Comparison of ENCODE assay signal across 8 cellular contexts in the genomic region with DNA sequence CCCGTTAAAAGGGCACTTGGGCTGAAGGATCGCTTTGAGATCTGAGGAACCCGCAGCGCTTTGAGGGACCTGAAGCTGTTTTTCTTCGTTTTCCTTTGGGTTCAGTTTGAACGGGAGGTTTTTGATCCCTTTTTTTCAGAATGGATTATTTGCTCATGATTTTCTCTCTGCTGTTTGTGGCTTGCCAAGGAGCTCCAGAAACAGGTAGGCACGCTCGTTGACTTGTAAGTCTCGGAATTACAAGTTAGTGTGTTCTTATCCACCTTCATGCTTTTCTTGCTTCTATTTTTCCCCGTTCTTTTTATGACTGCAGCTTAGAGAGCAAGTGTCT. TPM values are rescaled to one million over a fixed set of nuclear protein-coding genes. Genes with fewer than 3 reads are reported as not detected.
DNase-seq lines count a peak whose midpoint lies in the region; ATAC-seq and TF ChIP-seq lines count a peak whose summit lies in the region.

No MANE protein-coding gene starts in this region.

- H3K4me1 Mint-ChIP-seq in stimulated activated naive CD8-positive, alpha-beta T cell treated with anti-CD3 and anti-CD28 coated beads, Interleukin-15, Interleukin-2, amounts not matched to agents 100 ng/mL and 50 ng/mL, for 24 hours (ENCODE audit: low read depth) = peaks cover 22% of the 10 kb centered on the region
- H3K4me1 Mint-ChIP-seq in activated naive CD8-positive, alpha-beta T cell (ENCODE audit: low read depth) = peaks cover 15% of the 10 kb centered on the region

- H3K4me3 ChIP-seq in lower lobe of right lung = peak overlapping the region; percentile 56

- intact Hi-C loops in lower lobe of right lung (cut with DNase I) = no loop called here

- H3K4me1 ChIP-seq in lower lobe of right lung = peaks cover 43% of the 10 kb centered on the region

- ATAC-seq in stimulated activated naive CD8-positive, alpha-beta T cell treated with anti-CD3 and anti-CD28 coated beads, Interleukin-15, Interleukin-2, amounts not matched to agents 100 U/mL and 50 U/mL, for 24 hours = no peak
- ATAC-seq in lower lobe of right lung (no peak), HG03045 (IDR thresholded peaks at IDR 0.05; ENCODE audit: unreplicated experiment) (no peak)

- peak overlapping the region; percentile 83 for H3K4me3 Mint-ChIP-seq in stimulated activated naive CD8-positive, alpha-beta T cell treated with anti-CD3 and anti-CD28 coated beads, Interleukin-15, Interleukin-2, amounts not matched to agents 100 ng/mL and 50 ng/mL, for 24 hours
- peak overlapping the region; percentile 91 for H3K4me3 Mint-ChIP-seq in activated naive CD8-positive, alpha-beta T cell

- H3K9me3 Mint-ChIP-seq in stimulated activated naive CD8-positive, alpha-beta T cell treated with anti-CD3 and anti-CD28 coated beads, Interleukin-15, Interleukin-2, amounts not matched to agents 100 ng/mL and 50 ng/mL, for 24 hours = no peaks in the 10 kb centered on the region
- H3K9me3 Mint-ChIP-seq in activated naive CD8-positive, alpha-beta T cell (ENCODE audit: low read depth) = no peaks in the 10 kb centered on the region

- peaks cover 16% of the 10 kb centered on the region for H3K27me3 ChIP-seq in lower lobe of right lung (ENCODE audit: low read depth)

- H3K27me3 Mint-ChIP-seq in stimulated activated naive CD8-positive, alpha-beta T cell treated with anti-CD3 and anti-CD28 coated beads, Interleukin-15, Interleukin-2, amounts not matched to agents 100 ng/mL and 50 ng/mL, for 24 hours = peaks cover 42% of the 10 kb centered on the region
- peaks cover 28% of the 10 kb centered on the region for H3K27me3 Mint-ChIP-seq in activated naive CD8-positive, alpha-beta T cell

- H3K36me3 Mint-ChIP-seq in stimulated activated naive CD8-positive, alpha-beta T cell treated with anti-CD3 and anti-CD28 coated beads, Interleukin-15, Interleukin-2, amounts not matched to agents 100 ng/mL and 50 ng/mL, for 24 hours (ENCODE audit: low read depth) = no peaks in the 10 kb centered on the region
- H3K36me3 Mint-ChIP-seq in activated naive CD8-positive, alpha-beta T cell = no peaks in the 10 kb centered on the region

- no peak overlapping the region for H3K27ac Mint-ChIP-seq in stimulated activated naive CD8-positive, alpha-beta T cell treated with anti-CD3 and anti-CD28 coated beads, Interleukin-15, Interleukin-2, amounts not matched to agents 100 ng/mL and 50 ng/mL, for 24 hours
- H3K27ac Mint-ChIP-seq in activated naive CD8-positive, alpha-beta T cell = no peak overlapping the region

- peak overlapping the region; percentile 83 for H3K27ac ChIP-seq in lower lobe of right lung

- no peak for TF ChIP-seq CTCF in lower lobe of right lung (IDR thresholded peaks at IDR 0.05)

- no peak for DNase-seq in stimulated activated naive CD8-positive, alpha-beta T cell treated with anti-CD3 and anti-CD28 coated beads, Interleukin-15, Interleukin-2, amounts not matched to agents 100 U/mL and 50 U/mL, for 24 hours
- no peak for DNase-seq in lower lobe of right lung
- no peak for DNase-seq in NCI-H82 (lab: John Stamatoyannopoulos, UW)
- DNase-seq in NAMALWA (ENCODE audit: low spot score) = no peak
- DNase-seq in glomerular visceral epithelial cell (ENCODE audit: extremely low spot score) = no peak

- no peaks in the 10 kb centered on the region for H3K9me3 ChIP-seq in lower lobe of right lung

- H3K36me3 ChIP-seq in lower lobe of right lung = peaks cover 9% of the 10 kb centered on the region

RNA-seq across cellular contexts. Expression of a gene that starts 0.3 kb away (rescaled TPM):
- total RNA-seq in lower lobe of right lung = 61.2 TPM
